8 cellular contexts compared by ENCODE assay signal in genomic region chr19:52821206-52821960, GRCh38. TPM values are rescaled to one million over a fixed set of nuclear protein-coding genes. Genes with fewer than 3 reads are reported as not detected.
DNase-seq lines count a peak whose midpoint lies in the region; ATAC-seq and TF ChIP-seq lines count a peak whose summit lies in the region.
"Not testable (repeated sequence)": the region's sequence is repeated elsewhere in the genome, so short reads cannot be mapped to it uniquely, and the experiment has no call there.

TSS of gene ZNF28 (minus strand) at chr19:52821633. CDS start at chr19:52817958, 3,675 bp downstream.

- H2AFZ ChIP-seq in DND-41 (ENCODE audit: low read depth, low read length) (peak within 1 kb of the TSS; percentile 80), KMS-11 (ENCODE audit: low read depth) (peak within 1 kb of the TSS; percentile 34; the same call in 1 of the 2 replicates)

- H3K4me1 ChIP-seq in DND-41 (ENCODE audit: insufficient read depth, low read length): peaks cover 16% of the 10 kb centered on the region
- H3K4me1 ChIP-seq in KMS-11 (ENCODE audit: low read depth, poor library complexity, severe bottlenecking); foreskin keratinocyte: not testable (repeated sequence)

- H3K79me2 ChIP-seq in DND-41 (ENCODE audit: insufficient read depth, low read length): peaks cover 23% of the 10 kb centered on the region
- H3K79me2 ChIP-seq in KMS-11 (ENCODE audit: insufficient read depth, low read depth): not testable (repeated sequence)

- H3K9me3 ChIP-seq in DND-41 (ENCODE audit: insufficient read depth, low read length, severe bottlenecking); SK-N-MC (ENCODE audit: low read depth, low read length): not testable (repeated sequence)

- peak within 1 kb of the TSS; percentile 36 to 60; a peak in 3 of 4 replicates for H3K4me3 ChIP-seq in DND-41 (ENCODE audit: low read depth in 1 of 2, low read length in 2 of 2)
- not testable (repeated sequence) for H3K4me3 ChIP-seq in KMS-11 (IDR thresholded peaks at IDR 0.05; ENCODE audit: insufficient read depth, low read depth, low read length)
- H3K4me3 ChIP-seq in SK-N-MC: peak within 1 kb of the TSS; percentile 73

- H3K27me3 ChIP-seq in DND-41 (ENCODE audit: insufficient read depth, low read length, poor library complexity); KMS-11 (ENCODE audit: insufficient read depth, low read depth); foreskin keratinocyte: not testable (repeated sequence)

- H3K27ac Mint-ChIP-seq in nephron: peak within 1 kb of the TSS; percentile 17 to 69 (median 17)

- peak within 1 kb of the TSS; percentile 68 for H3K27ac ChIP-seq in DND-41 (ENCODE audit: low read length)
- not testable (repeated sequence) for H3K27ac ChIP-seq in KMS-11, SK-N-MC
- H3K27ac ChIP-seq in foreskin keratinocyte: peak within 1 kb of the TSS; percentile 67

- H3K36me3 ChIP-seq in DND-41 (ENCODE audit: insufficient read depth, low read length) (peaks cover 19% of the 10 kb centered on the region), SK-N-MC (ENCODE audit: insufficient read depth, low read length) (peaks cover 11% of the 10 kb centered on the region; the same call in 1 of the 2 replicates)
- H3K36me3 ChIP-seq in KMS-11 (ENCODE audit: insufficient read depth): not testable (repeated sequence)

- H3K27me3 Mint-ChIP-seq in nephron (ENCODE audit: low read depth): not testable (repeated sequence)

- H3K9ac ChIP-seq in DND-41 (ENCODE audit: low read depth, low read length): peak within 1 kb of the TSS; percentile 58
- H3K9ac ChIP-seq in KMS-11: not testable (repeated sequence)
- H3K9ac ChIP-seq in SK-N-MC (ENCODE audit: insufficient read length): peak within 1 kb of the TSS; percentile 48

- not testable (repeated sequence) for H4K20me1 ChIP-seq in DND-41 (ENCODE audit: insufficient read depth, low read length); KMS-11 (ENCODE audit: insufficient read depth)

- H3K36me3 Mint-ChIP-seq in nephron (ENCODE audit: low read depth): peaks cover 21% of the 10 kb centered on the region

- peak within 1 kb of the TSS; percentile 91 to 94 (median 93) for H3K4me3 Mint-ChIP-seq in nephron

- H3K4me2 ChIP-seq in DND-41 (ENCODE audit: insufficient read depth, low read length): peak within 1 kb of the TSS; percentile 70
- not testable (repeated sequence) for H3K4me2 ChIP-seq in KMS-11

- H3K9me3 Mint-ChIP-seq in nephron: not testable (repeated sequence)

- peak; percentile 89 for DNase-seq in DND-41
- not testable (repeated sequence) for DNase-seq in SK-N-MC (ENCODE audit: low read depth, low spot score)
- DNase-seq in activated gamma-delta T cell treated with anti-CD3 and anti-CD28 coated beads, Interleukin-2, amount 50 U/mL, for 16 hours (ENCODE audit: low read depth): peak; percentile 43
- peak; percentile 14 to 18 for DNase-seq in foreskin keratinocyte
- peak; percentile 17 to 45 for DNase-seq in stimulated activated CD8-positive, alpha-beta memory T cell treated with anti-CD3 and anti-CD28 coated beads, Interleukin-7, amount 100 ng/mL, for 48 hours (ENCODE audit: extremely low read depth in 1 of 2, low read depth in 1 of 2)

- not testable (repeated sequence) for TF ChIP-seq CTCF in DND-41 (IDR thresholded peaks at IDR 0.05; ENCODE audit: borderline replicate concordance, extremely low read depth, low read length, poor library complexity, severe bottlenecking); KMS-11 (conservative IDR thresholded peaks at IDR 0.05; ENCODE audit: low read depth, low read length); foreskin keratinocyte (conservative IDR thresholded peaks at IDR 0.05); nephron (IDR thresholded peaks at IDR 0.05; ENCODE audit: unreplicated experiment in 3 of 3)

- ATAC-seq in DND-41 (ENCODE audit: insufficient read depth, low read depth) (peak; percentile 98), GM21825 (IDR thresholded peaks at IDR 0.05; ENCODE audit: unreplicated experiment) (peak; percentile 98), foreskin keratinocyte (peak; percentile 94)

- not testable (repeated sequence) for H3K4me1 Mint-ChIP-seq in nephron

RNA-seq across cellular contexts. Expression of gene ZNF28, which starts in this region (rescaled TPM):
- 13.5 and 15.4 TPM in 2 replicates for total RNA-seq in foreskin keratinocyte
- 7.4 and 9.4 TPM in 2 replicates for polyA plus RNA-seq in foreskin keratinocyte
